In the genomic region with DNA sequence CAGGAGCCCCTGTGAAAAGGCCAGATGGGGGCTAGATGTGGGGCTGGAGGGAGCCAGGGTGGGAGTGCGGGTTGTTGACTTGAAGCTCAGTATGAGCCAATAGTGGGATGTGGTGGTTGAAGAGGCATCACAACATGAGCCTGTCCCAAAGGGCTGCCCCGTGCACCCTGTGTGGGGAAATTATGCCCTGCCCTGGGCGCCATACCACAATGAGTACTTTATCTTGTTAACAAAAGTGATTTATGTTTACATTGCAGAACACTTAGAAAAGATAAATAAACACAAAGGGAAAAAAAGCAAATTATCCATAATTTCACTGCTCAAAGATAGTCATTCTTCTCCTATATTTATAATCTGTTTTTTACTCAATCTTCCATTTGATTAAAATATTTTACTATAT, we compare ENCODE assay signal across 23 cellular contexts. TPM values are rescaled to one million over a fixed set of nuclear protein-coding genes. Genes with fewer than 3 reads are reported as not detected.
"Had no signal": no experiment of that assay in that cellular context is flagged by ENCODE, and none has a peak within 500 bp of the region (broad histone marks: within the 10 kb centered on the region; RNA-seq: fewer than 3 reads in every experiment).

No MANE protein-coding gene starts in this region.

- H3K27ac Mint-ChIP-seq: activated CD8-positive, alpha-beta T cell treated with anti-CD3 and anti-CD28 coated beads for 36 hours; activated naive CD8-positive, alpha-beta T cell treated with anti-CD3 and anti-CD28 coated beads, Interleukin-2, amount 50 U/mL, for 24 hours; activated T-helper 17 cell treated with anti-CD3 and anti-CD28 coated beads, Interleukin-2, amount 50 U/mL, for 72 hours; stimulated activated naive B cell treated with anti-CD40 and anti-IgM and Interleukin-4, amounts not matched to agents 10 μg/mL and 1 μg/mL and 100 μg/mL, for 72 hours; T-helper 17 cell had no signal

- DNase-seq: activated CD4-positive, alpha-beta T cell treated with anti-CD3 and anti-CD28 coated beads, Interleukin-2, amount 50 U/mL, for 1 hour; activated CD8-positive, alpha-beta T cell treated with anti-CD3 and anti-CD28 coated beads for 36 hours; activated gamma-delta T cell treated with Interleukin-2 at 50 U/mL for 16 hours; activated naive CD4-positive, alpha-beta T cell treated with anti-CD3 and anti-CD28 coated beads, Interleukin-2, amount 50 U/mL, for 16 hours; activated naive CD8-positive, alpha-beta T cell treated with anti-CD3 and anti-CD28 coated beads, Interleukin-2, amount 50 U/mL, for 24 hours; activated T-cell treated with anti-CD3 and anti-CD28 coated beads, Interleukin-2, amount 50 U/mL, for 4 hours; colonic mucosa; effector memory CD4-positive, alpha-beta T cell; gastrocnemius medialis; left ventricle myocardium superior; mucosa of descending colon; stimulated activated CD4-positive, alpha-beta T cell treated with anti-CD3 and anti-CD28 coated beads, Interleukin-2, amount 100 ng/mL, for 24 hours; stimulated activated naive B cell treated with anti-CD40 and anti-IgM and Interleukin-4, amounts not matched to agents 10 μg/mL and 1 μg/mL and 100 μg/mL, for 72 hours; stomach; T-helper 17 cell; T1000; transverse colon had no signal

- H3K36me3 Mint-ChIP-seq: stimulated activated naive B cell treated with anti-CD40 and anti-IgM and Interleukin-4, amounts not matched to agents 10 μg/mL and 1 μg/mL and 100 μg/mL, for 72 hours had no signal

- H3K4me1 Mint-ChIP-seq: activated naive CD8-positive, alpha-beta T cell treated with anti-CD3 and anti-CD28 coated beads, Interleukin-2, amount 50 U/mL, for 24 hours; activated T-helper 17 cell treated with anti-CD3 and anti-CD28 coated beads, Interleukin-2, amount 50 U/mL, for 72 hours; stimulated activated naive B cell treated with anti-CD40 and anti-IgM and Interleukin-4, amounts not matched to agents 10 μg/mL and 1 μg/mL and 100 μg/mL, for 72 hours; T-helper 17 cell had no signal

- H3K4me3 Mint-ChIP-seq: activated CD8-positive, alpha-beta T cell treated with anti-CD3 and anti-CD28 coated beads for 36 hours; activated naive CD8-positive, alpha-beta T cell treated with anti-CD3 and anti-CD28 coated beads, Interleukin-2, amount 50 U/mL, for 24 hours; activated T-cell treated with anti-CD3 and anti-CD28 coated beads, Interleukin-2, amount 50 U/mL, for 4 hours; activated T-helper 17 cell treated with anti-CD3 and anti-CD28 coated beads, Interleukin-2, amount 50 U/mL, for 72 hours; nephron; stimulated activated naive B cell treated with anti-CD40 and anti-IgM and Interleukin-4, amounts not matched to agents 10 μg/mL and 1 μg/mL and 100 μg/mL, for 72 hours; T-helper 17 cell had no signal

- H3K4me3 ChIP-seq: colonic mucosa, gastrocnemius medialis, mucosa of descending colon, smooth muscle cell, stomach, suprapubic skin, transverse colon had no signal

- H3K36me3 ChIP-seq: colonic mucosa, gastrocnemius medialis, neutrophil, stomach, suprapubic skin, transverse colon had no signal

- H3K27me3 ChIP-seq: colonic mucosa, gastrocnemius medialis, stomach, transverse colon had no signal

- H3K9me3 ChIP-seq: colonic mucosa, gastrocnemius medialis, mucosa of descending colon, neutrophil, stomach, suprapubic skin, transverse colon had no signal

- H3K9me3 Mint-ChIP-seq: activated CD8-positive, alpha-beta T cell treated with anti-CD3 and anti-CD28 coated beads for 36 hours; activated naive CD8-positive, alpha-beta T cell treated with anti-CD3 and anti-CD28 coated beads, Interleukin-2, amount 50 U/mL, for 24 hours; activated T-cell treated with anti-CD3 and anti-CD28 coated beads, Interleukin-2, amount 50 U/mL, for 4 hours; activated T-helper 17 cell treated with anti-CD3 and anti-CD28 coated beads, Interleukin-2, amount 50 U/mL, for 72 hours; nephron; stimulated activated naive B cell treated with anti-CD40 and anti-IgM and Interleukin-4, amounts not matched to agents 10 μg/mL and 1 μg/mL and 100 μg/mL, for 72 hours had no signal

- H3K4me1 ChIP-seq: colonic mucosa, suprapubic skin had no signal

- ATAC-seq: activated CD8-positive, alpha-beta T cell treated with anti-CD3 and anti-CD28 coated beads for 36 hours; activated naive CD8-positive, alpha-beta T cell treated with anti-CD3 and anti-CD28 coated beads, Interleukin-2, amount 50 U/mL, for 24 hours; activated T-cell treated with anti-CD3 and anti-CD28 coated beads, Interleukin-2, amount 50 U/mL, for 4 hours; activated T-helper 17 cell treated with anti-CD3 and anti-CD28 coated beads, Interleukin-2, amount 50 U/mL, for 72 hours; mucosa of descending colon; stimulated activated naive B cell treated with anti-CD40 and anti-IgM and Interleukin-4, amounts not matched to agents 10 μg/mL and 1 μg/mL and 100 μg/mL, for 72 hours; T-helper 17 cell had no signal

- H3K27ac ChIP-seq: colonic mucosa, neutrophil, suprapubic skin had no signal

RNA-seq across cellular contexts. Expression of a gene that starts 1.6 kb away (rescaled TPM):
- total RNA-seq: activated CD8-positive, alpha-beta T cell treated with anti-CD3 and anti-CD28 coated beads for 36 hours; osteocyte had no signal
